In the genomic region with DNA sequence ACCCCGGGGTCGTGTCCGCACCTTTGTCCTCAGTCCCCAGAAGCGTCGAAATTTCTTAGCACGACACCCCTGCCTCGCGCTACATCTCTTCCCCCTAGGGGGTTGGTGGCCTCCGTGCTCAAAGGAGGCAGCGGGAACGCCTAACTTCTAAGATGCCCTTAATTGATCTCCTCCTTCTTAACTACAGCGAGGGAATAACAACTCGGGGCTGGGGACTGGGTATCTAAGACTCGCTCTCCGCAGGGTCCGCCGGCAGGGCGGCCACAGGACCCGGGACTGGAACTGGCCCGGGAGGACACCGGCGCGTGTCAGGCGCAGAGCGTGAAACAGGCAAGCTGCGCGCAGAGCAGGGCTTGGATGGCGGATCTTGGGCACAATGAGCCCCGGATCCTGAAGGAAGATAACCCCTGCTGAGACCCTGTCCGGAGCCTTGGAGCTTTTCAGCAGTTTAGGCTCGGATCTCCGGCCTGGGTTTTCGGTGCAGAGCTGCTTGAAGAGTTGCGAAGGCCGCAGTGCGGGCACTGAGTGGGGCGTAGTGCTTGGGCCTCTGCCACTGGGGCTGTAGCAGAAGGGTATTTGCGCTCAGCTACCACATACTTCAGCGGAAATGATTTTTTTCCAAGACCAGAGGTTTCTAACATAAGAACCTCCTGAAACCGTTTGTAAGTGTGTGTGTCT, we compare ENCODE assay signal across 9 cellular contexts. TPM values are rescaled to one million over a fixed set of nuclear protein-coding genes. Genes with fewer than 3 reads are reported as not detected.
A peak's percentile ranks its signal among the peaks of the same experiment; 100 is the strongest.
DNase-seq lines count a peak whose midpoint lies in the region; ATAC-seq and TF ChIP-seq lines count a peak whose summit lies in the region.
"Had no signal": no experiment of that assay in that cellular context is flagged by ENCODE, and none has a peak within 500 bp of the region (broad histone marks: within the 10 kb centered on the region; RNA-seq: fewer than 3 reads in every experiment).

No MANE protein-coding gene starts in this region.

- H3K27me3 Mint-ChIP-seq in GM23338 (ENCODE audit: insufficient read depth, low read depth, poor library complexity) = peaks cover 72% of the 10 kb centered on the region

- H3K4me2 ChIP-seq in GM23338 = peak overlapping the region; percentile 95
- peak overlapping the region; percentile 65 for H3K4me2 ChIP-seq in skeletal muscle satellite cell (ENCODE audit: low read length)

- no peak for TF ChIP-seq CTCF in GM23338 (conservative IDR thresholded peaks at IDR 0.05; ENCODE audit: low read depth in 2 of 2)

- H3K27ac ChIP-seq in GM23338 (ENCODE audit: low read depth) (no peak overlapping the region), iPS DF 6.9 (ENCODE audit: low read length) (no peak overlapping the region)

- H3K9me3 ChIP-seq in iPS DF 6.9 (ENCODE audit: control insufficient read depth, insufficient read depth, low read length) (no peaks in the 10 kb centered on the region), skeletal muscle satellite cell (replicated peaks; ENCODE audit: low read length) (no peaks in the 10 kb centered on the region)

- H3K27me3 ChIP-seq in GM23338 (ENCODE audit: insufficient read depth) (peaks cover 92% of the 10 kb centered on the region), iPS DF 6.9 (ENCODE audit: control insufficient read depth, insufficient read depth, low read length) (peaks cover 56% of the 10 kb centered on the region), skeletal muscle satellite cell (ENCODE audit: control insufficient read depth, insufficient read depth, low read length) (peaks cover 80% of the 10 kb centered on the region)

- H3K9ac ChIP-seq in skeletal muscle satellite cell (ENCODE audit: low read depth, low read length) = no peak overlapping the region

- H3K27ac Mint-ChIP-seq in GM23338 = no peak overlapping the region

- no peaks in the 10 kb centered on the region for H3K79me2 ChIP-seq in GM23338 (replicated peaks; ENCODE audit: insufficient read depth)

- H3K4me1 Mint-ChIP-seq in GM23338 = peaks cover 53% of the 10 kb centered on the region

- H3K36me3 Mint-ChIP-seq in GM23338 (ENCODE audit: low read depth) = no peaks in the 10 kb centered on the region

- no peak for TF ChIP-seq POLR2A in GM18505 (IDR thresholded peaks at IDR 0.05; ENCODE audit: borderline replicate concordance, extremely low read depth, insufficient read depth, insufficient read length)

- H4K20me1 ChIP-seq in GM23338 (replicated peaks; ENCODE audit: insufficient read depth) = peaks cover 8% of the 10 kb centered on the region; the same call in 1 of the 2 replicates

- no peaks in the 10 kb centered on the region for H3K9me2 ChIP-seq in GM23338 (ENCODE audit: insufficient read depth)

- no peaks in the 10 kb centered on the region; the same call in 2 of the 3 replicates for H3K9me3 Mint-ChIP-seq in GM23338

- DNase-seq in GM23338 (ENCODE audit: low spot score) (peak; percentile 75), iPS DF 6.9 (ENCODE audit: low read depth, low spot score) (no peak), GOT3 (lab: John Stamatoyannopoulos, UW) (no peak), NCI-H774 (lab: John Stamatoyannopoulos, UW) (no peak)
- peak; percentile 29 for DNase-seq in activated T-cell treated with anti-CD3 and anti-CD28 coated beads, Interleukin-2, amount 50 U/mL, for 1 hour
- DNase-seq in activated effector memory CD4-positive, alpha-beta T cell treated with anti-CD3 and anti-CD28 coated beads, Interleukin-2, amount 50 U/mL, for 16 hours = no peak

- no peaks in the 10 kb centered on the region for H3F3A ChIP-seq in GM23338 (replicated peaks; ENCODE audit: low read depth)

- no peaks in the 10 kb centered on the region for H3K36me3 ChIP-seq in GM23338 (ENCODE audit: insufficient read depth)
- H3K36me3 ChIP-seq in iPS DF 6.9 (ENCODE audit: control insufficient read depth, insufficient read depth, low read length) = no peaks in the 10 kb centered on the region
- H3K36me3 ChIP-seq in skeletal muscle satellite cell (ENCODE audit: insufficient read depth, low read length) = no peaks in the 10 kb centered on the region

- H3K4me1 ChIP-seq in GM23338 (ENCODE audit: insufficient read depth) = peaks cover 39% of the 10 kb centered on the region
- peaks cover 2% of the 10 kb centered on the region; the same call in 1 of the 2 replicates for H3K4me1 ChIP-seq in iPS DF 6.9 (ENCODE audit: control insufficient read depth, insufficient read depth, low read length)
- H3K4me1 ChIP-seq in skeletal muscle satellite cell (ENCODE audit: control insufficient read depth, insufficient read depth, low read length) = peaks cover 20% of the 10 kb centered on the region

- no CpG with 5 or more reads among the region's 40 CpGs for WGBS in iPS DF 6.9 (ENCODE audit: insufficient coverage, insufficient read length)

- peak overlapping the region; percentile 77 for H3K4me3 Mint-ChIP-seq in GM23338

- no peak overlapping the region; the same call in 1 of the 2 replicates for H2AFZ ChIP-seq in GM23338

- ATAC-seq in GM23338 (peak; percentile 24), GM18505 (IDR thresholded peaks at IDR 0.05; ENCODE audit: unreplicated experiment) (no peak)

- H3K4me3 ChIP-seq in GM23338 (peak overlapping the region; percentile 74), iPS DF 6.9 (ENCODE audit: low read length) (peak overlapping the region; percentile 0; the same call in 1 of the 2 replicates), skeletal muscle satellite cell (ENCODE audit: low read length) (peak overlapping the region; percentile 54)

TF ChIP-seq in GM23338, 12 proteins besides CTCF, POLR2A, EP300 and RAD21:
- TF ChIP-seq JUNB (IDR thresholded peaks at IDR 0.05; ENCODE audit: unreplicated experiment) (no peak), EZH2 (IDR thresholded peaks at IDR 0.05; ENCODE audit: low read depth, unreplicated experiment) (peak; percentile 42)

RNA-seq across cellular contexts. Expression of gene CALCA, which starts 2.0 kb away (rescaled TPM):
- total RNA-seq in GM23338 (2014; rRNA removed; shearing (Covaris generic)) = 1.9 and 2.6 TPM in 2 replicates
- polyA plus RNA-seq in GM23338 (2016; fragmentation: Nextera tagmentation; extraction: Ambion mirVana) = 2.0 and 2.5 TPM in 2 replicates
- 0.25 TPM in 1 of 2 replicates, not detected in the other for total RNA-seq in skeletal muscle satellite cell (2012; rRNA removed)
- total RNA-seq: dermis microvascular lymphatic vessel endothelial cell had no signal

Comparison
In these comparisons a context has a peak if more than half of its experiments do, and no peak if none do; other contexts are left out.
1. DNase-seq: peak in GM23338 (single experiment) and activated T-cell treated with anti-CD3 and anti-CD28 coated beads, Interleukin-2, amount 50 U/mL, for 1 hour (single experiment); none in iPS DF 6.9 (single experiment), GOT3 (single experiment), activated effector memory CD4-positive, alpha-beta T cell treated with anti-CD3 and anti-CD28 coated beads, Interleukin-2, amount 50 U/mL, for 16 hours (single experiment) and NCI-H774 (single experiment).
2. H3K4me3 ChIP-seq: peak in every context shown above with its lines; median percentile 74 in GM23338; 54 in skeletal muscle satellite cell; 0 in iPS DF 6.9.